8 cellular contexts compared by ENCODE assay signal in genomic region chr11:73139476-73140198, GRCh38. TPM values are rescaled to one million over a fixed set of nuclear protein-coding genes. Genes with fewer than 3 reads are reported as not detected.
A peak's percentile ranks its signal among the peaks of the same experiment; 100 is the strongest.
DNase-seq lines count a peak whose midpoint lies in the region; ATAC-seq, FAIRE-seq and TF ChIP-seq lines count a peak whose summit lies in the region.

No MANE protein-coding gene starts in this region.

- no peak overlapping the region for H3K23ac ChIP-seq in mesendoderm (ENCODE audit: low read length)

- no peak overlapping the region for H2BK15ac ChIP-seq in mesendoderm (replicated peaks; ENCODE audit: low read depth)

- ATAC-seq in gastrocnemius medialis, result no peak

- H3K27ac ChIP-seq in gastrocnemius medialis (peak overlapping the region; percentile 92 to 99 (median 96)), mesendoderm (ENCODE audit: low read depth, low read length) (no peak overlapping the region)

- no peak overlapping the region for H2AK5ac ChIP-seq in mesendoderm (ENCODE audit: low read length)

- intact Hi-C loops in gastrocnemius medialis (cut with DNase I; ENCODE audit: low total_unique reads), result loop anchor here (2.0 to 10.0 kb wide), 3 partner anchors 52 to 917 kb away; no protein-coding TSS in a partner anchor

- H3K4me1 ChIP-seq in gastrocnemius medialis, result peaks cover 18 to 21% of the 10 kb centered on the region in 2 donors
- H3K4me1 ChIP-seq in mesendoderm (ENCODE audit: control insufficient read depth, low read depth, low read length), result no peaks in the 10 kb centered on the region

- no peak overlapping the region for H2BK120ac ChIP-seq in mesendoderm (ENCODE audit: low read depth, low read length)

- peak; percentile 63 for FAIRE-seq in RCC 7860 (lab: Jason Lieb, UNC)

- H3K36me3 ChIP-seq in gastrocnemius medialis, result no peaks in the 10 kb centered on the region
- no peaks in the 10 kb centered on the region for H3K36me3 ChIP-seq in mesendoderm (ENCODE audit: control insufficient read depth, insufficient read depth, low read length)

- peak; percentile 15 to 25 for TF ChIP-seq POLR2A in gastrocnemius medialis (IDR thresholded peaks at IDR 0.05)

- H3K79me1 ChIP-seq in mesendoderm (ENCODE audit: low read length), result no peaks in the 10 kb centered on the region

- no peak overlapping the region for H3K4ac ChIP-seq in mesendoderm (ENCODE audit: low read depth, low read length)

- DNase-seq in GM03348 (ENCODE audit: low spot score) (peak; percentile 28), RCC 7860 (ENCODE audit: low spot score) (peak; percentile 38), fibroblast of peridontal ligament (ENCODE audit: extremely low read depth) (peak; percentile 33), gastrocnemius medialis (no peak), NCI-H2081 treated with DMSO at 0.1 percent for 48 hours (lab: John Stamatoyannopoulos, UW) (no peak), ecto neural progenitor cell (ENCODE audit: low spot score) (no peak), mesendoderm (no peak)
- DNase-seq in activated CD4-positive, CD25-positive, alpha-beta regulatory T cell (lab: John Stamatoyannopoulos, UW), result no peak

- H4K5ac ChIP-seq in mesendoderm (ENCODE audit: low read length), result no peak overlapping the region

- H3K27me3 ChIP-seq in gastrocnemius medialis (no peaks in the 10 kb centered on the region), mesendoderm (ENCODE audit: insufficient read depth, low read length, poor library complexity) (no peaks in the 10 kb centered on the region)

- TF ChIP-seq CTCF in gastrocnemius medialis (IDR thresholded peaks at IDR 0.05 in 4 of 5, conservative IDR thresholded peaks at IDR 0.05 in 1 of 5), result no peak

- H3K4me3 ChIP-seq in gastrocnemius medialis (peak overlapping the region; percentile 93 to 99 (median 98)), mesendoderm (ENCODE audit: low read length) (no peak overlapping the region)

- no peaks in the 10 kb centered on the region for H3K9me3 ChIP-seq in gastrocnemius medialis

- no peak overlapping the region for H3K9ac ChIP-seq in mesendoderm (ENCODE audit: low read length)

- no peak overlapping the region for H2BK5ac ChIP-seq in mesendoderm (ENCODE audit: low read length)

- no peak overlapping the region for H3K56ac ChIP-seq in mesendoderm (ENCODE audit: low read length)

- H3K18ac ChIP-seq in mesendoderm (ENCODE audit: low read length), result no peak overlapping the region

- in situ Hi-C loops in gastrocnemius medialis (cut with MboI; ENCODE audit: low sequenced_read_pairs in 4 of 4), result no loop called here

- no peak overlapping the region for H4K8ac ChIP-seq in mesendoderm (ENCODE audit: low read depth, low read length)

- whole genome bisulfite sequencing in mesendoderm (ENCODE audit: extremely low coverage, insufficient coverage, low lambda C conversion rate), result no CpG with 5 or more reads among the region's 2 CpGs

- no peak overlapping the region for H3K4me2 ChIP-seq in mesendoderm (ENCODE audit: low read length)

- no peaks in the 10 kb centered on the region for H3K79me2 ChIP-seq in mesendoderm (ENCODE audit: control insufficient read depth, insufficient read depth, low read length)

RNA-seq across cellular contexts. Expression of gene FCHSD2, which starts 2.5 kb away (rescaled TPM):
- 1 to 10 TPM; 5.6 to 10.0 (median 8.0) TPM for total RNA-seq in gastrocnemius medialis
- 4.9 TPM for polyA plus RNA-seq in mesendoderm (2013, experiment 1 of 2)
- polyA plus RNA-seq in mesendoderm (2013, experiment 2 of 2), result 5.1 TPM

Comparison
In these comparisons a context has a peak if more than half of its experiments do, and no peak if none do; other contexts are left out.
1. DNase-seq: peak in GM03348 (single experiment), RCC 7860 (single experiment) and fibroblast of peridontal ligament (single experiment); none in gastrocnemius medialis (0 of 2), NCI-H2081 treated with DMSO at 0.1 percent for 48 hours (single experiment), ecto neural progenitor cell (single experiment), mesendoderm (single experiment) and activated CD4-positive, CD25-positive, alpha-beta regulatory T cell (0 of 4).